Comparison of ENCODE assay signal across 29 cellular contexts in the genomic region with DNA sequence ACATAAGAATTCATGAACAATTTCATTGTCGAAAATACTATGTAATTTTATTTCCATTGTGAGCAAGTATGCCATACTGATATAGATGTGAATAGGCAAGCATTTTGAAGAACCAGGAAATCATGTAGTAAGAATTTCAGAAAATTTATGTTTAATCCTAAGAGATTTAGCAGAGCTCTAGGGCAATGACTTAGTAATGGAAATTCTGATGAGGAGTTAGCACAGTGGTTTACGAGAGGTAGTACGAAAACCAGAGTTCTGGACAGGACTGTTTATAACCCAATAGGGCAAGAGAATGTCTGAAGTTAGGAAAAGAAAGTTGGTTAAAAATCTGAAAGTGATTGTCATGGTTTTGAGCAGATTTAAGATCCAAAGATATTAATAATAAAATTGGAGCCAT.
A peak's percentile ranks its signal among the peaks of the same experiment; 100 is the strongest.
DNase-seq lines count a peak whose midpoint lies in the region; ATAC-seq and TF ChIP-seq lines count a peak whose summit lies in the region.
"Had no signal": no experiment of that assay in that cellular context is flagged by ENCODE, and none has a peak within 500 bp of the region (broad histone marks: within the 10 kb centered on the region; RNA-seq: fewer than 3 reads in every experiment).

No MANE protein-coding gene starts in this region.

- H3K79me2 ChIP-seq in smooth muscle cell (ENCODE audit: low read depth) = no peaks in the 10 kb centered on the region

- peak overlapping the region; percentile 1 for H3K4me2 ChIP-seq in smooth muscle cell
- H3K4me2 ChIP-seq: A549; BLaER1; BLaER1 treated with 17β-estradiol and CSF1 and Interleukin-3, amounts not matched to agents 10 nM and 100 nM had no signal

- H4K20me1 ChIP-seq in smooth muscle cell (ENCODE audit: low read depth) = no peaks in the 10 kb centered on the region
- H4K20me1 ChIP-seq: BLaER1; BLaER1 treated with 17β-estradiol and CSF1 and Interleukin-3, amounts not matched to agents 10 nM and 100 nM had no signal

- no peak overlapping the region for H3K9ac ChIP-seq in smooth muscle cell (ENCODE audit: low read depth)
- H3K9ac ChIP-seq: BLaER1; BLaER1 treated with 17β-estradiol and CSF1 and Interleukin-3, amounts not matched to agents 10 nM and 100 nM had no signal

- H2AFZ ChIP-seq in smooth muscle cell (ENCODE audit: low read depth) = no peak overlapping the region

- ATAC-seq in GM19035 (IDR thresholded peaks at IDR 0.05; ENCODE audit: unreplicated experiment) = no peak
- ATAC-seq in activated CD4-positive, CD25-positive, alpha-beta regulatory T cell treated with anti-CD3 and anti-CD28 coated beads, Interleukin-2, amount 50 U/mL, for 24 hours = no peak
- ATAC-seq: A549; CD8-positive, alpha-beta T cell had no signal

- peak overlapping the region; percentile 21 for H3K27ac ChIP-seq in caudate nucleus (ENCODE audit: low read depth, low read length)
- no peak overlapping the region for H3K27ac ChIP-seq in smooth muscle cell (ENCODE audit: low read depth)
- H3K27ac ChIP-seq: 22Rv1; A549; BLaER1; BLaER1 treated with 17β-estradiol and CSF1 and Interleukin-3, amounts not matched to agents 10 nM and 100 nM; C4-2B had no signal

- H3K4me3 ChIP-seq in smooth muscle cell = no peak overlapping the region
- H3K4me3 ChIP-seq: A549; BLaER1; BLaER1 treated with 17β-estradiol and CSF1 and Interleukin-3, amounts not matched to agents 10 nM and 100 nM had no signal

- H3K4me1 ChIP-seq in smooth muscle cell (ENCODE audit: low read depth) = no peaks in the 10 kb centered on the region
- H3K4me1 ChIP-seq: A549; BE2C; BLaER1; BLaER1 treated with 17β-estradiol and CSF1 and Interleukin-3, amounts not matched to agents 10 nM and 100 nM; Caco-2 had no signal

- H3F3A ChIP-seq in smooth muscle cell (ENCODE audit: low read depth) = peaks cover 6% of the 10 kb centered on the region

- H3K36me3 ChIP-seq in smooth muscle cell (ENCODE audit: low read depth) = no peaks in the 10 kb centered on the region
- H3K36me3 ChIP-seq: BE2C; BLaER1; BLaER1 treated with 17β-estradiol and CSF1 and Interleukin-3, amounts not matched to agents 10 nM and 100 nM had no signal

- no peaks in the 10 kb centered on the region for H3K9me3 ChIP-seq in smooth muscle cell (replicated peaks; ENCODE audit: low read depth)
- H3K9me3 ChIP-seq: A549; BE2C; BLaER1; BLaER1 treated with 17β-estradiol and CSF1 and Interleukin-3, amounts not matched to agents 10 nM and 100 nM; Caco-2 had no signal

- 45% methylated on average over 3 of the region's 3 CpGs for WGBS in smooth muscle cell (ENCODE audit: low lambda C conversion rate)

- TF ChIP-seq CTCF in smooth muscle cell (IDR thresholded peaks at IDR 0.05; ENCODE audit: borderline replicate concordance, insufficient read depth, poor library complexity, severe bottlenecking) = no peak

- DNase-seq in caudate nucleus (lab: John Stamatoyannopoulos, UW) (no peak), smooth muscle cell (lab: John Stamatoyannopoulos, UW; ENCODE audit: unreplicated experiment) (no peak)
- DNase-seq: 8988T; ACHN; AML-193; BE2C; C1 segment of cervical spinal cord; Caco-2; Calu3; CD4-positive, alpha-beta memory T cell; CD4-positive, alpha-beta T cell; CD4-positive, CD25-positive, alpha-beta regulatory T cell; CD8-positive, alpha-beta memory T cell; CD8-positive, alpha-beta T cell; COR-L47; DMS 273 treated with DMSO at 0.1 percent for 48 hours; DMS153; DMS53; DMS79; DMS79 treated with DMSO at 0.1 percent for 48 hours; DND-41; EL had no signal

- peaks cover 1% of the 10 kb centered on the region for H3K27me3 ChIP-seq in smooth muscle cell (ENCODE audit: low read depth)
- H3K27me3 ChIP-seq: BE2C; BLaER1; BLaER1 treated with 17β-estradiol and CSF1 and Interleukin-3, amounts not matched to agents 10 nM and 100 nM had no signal
